8 cellular contexts compared by ENCODE assay signal in the genomic region with DNA sequence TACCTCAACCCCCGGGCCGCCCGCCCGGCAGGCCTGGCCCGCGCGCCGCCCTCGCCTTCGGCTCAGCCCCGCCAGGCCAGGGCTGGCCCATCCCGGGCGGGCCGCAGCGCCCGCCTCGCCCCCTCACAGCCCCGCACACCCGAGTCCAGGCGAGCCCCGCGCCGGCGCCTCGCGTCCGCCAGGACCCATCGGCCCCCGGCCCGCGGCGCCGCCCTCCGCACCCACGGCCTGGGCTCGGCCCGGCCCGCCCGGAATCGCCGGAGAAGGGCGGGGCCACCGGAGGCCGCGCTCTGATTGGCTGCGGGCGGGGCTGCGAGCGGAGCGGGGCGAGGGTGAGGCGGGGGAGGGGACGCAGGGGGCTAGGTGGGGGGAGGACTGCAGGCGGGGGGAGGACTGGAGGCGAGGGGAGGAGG. TPM values are rescaled to one million over a fixed set of nuclear protein-coding genes. Genes with fewer than 3 reads are reported as not detected.
A peak's percentile ranks its signal among the peaks of the same experiment; 100 is the strongest.
DNase-seq lines count a peak whose midpoint lies in the region; ATAC-seq and TF ChIP-seq lines count a peak whose summit lies in the region.

No MANE protein-coding gene starts in this region.

- H3F3A ChIP-seq in neural progenitor cell (ENCODE audit: low read depth): peaks cover 27% of the 10 kb centered on the region

- peak overlapping the region; percentile 92 for H3K4me2 ChIP-seq in neural progenitor cell

- peak; percentile 81 for ATAC-seq in GM21360 (IDR thresholded peaks at IDR 0.05; ENCODE audit: unreplicated experiment)

- TF ChIP-seq CTCF in Peyer's patch (IDR thresholded peaks at IDR 0.05): no peak
- no peak for TF ChIP-seq CTCF in foreskin fibroblast (IDR thresholded peaks at IDR 0.05; ENCODE audit: low read depth, low read length)
- TF ChIP-seq CTCF in neural progenitor cell (IDR thresholded peaks at IDR 0.05): no peak

- H3K9me3 ChIP-seq in Peyer's patch (no peaks in the 10 kb centered on the region), neural progenitor cell (ENCODE audit: low read depth) (no peaks in the 10 kb centered on the region), subcutaneous abdominal adipose tissue (ENCODE audit: control insufficient read depth in 5 of 5, low read length in 5 of 5) (no peaks in the 10 kb centered on the region)

- DNase-seq in DMS114 treated with DMSO at 0.1 percent for 48 hours (lab: John Stamatoyannopoulos, UW; ENCODE audit: unreplicated experiment) (peak; percentile 51), HPDE6-E6E7 (ENCODE audit: extremely low spot score) (peak; percentile 80), Peyer's patch (peak; percentile 79 to 91 (median 89)), foreskin fibroblast (peak; percentile 80 to 93), neural progenitor cell (ENCODE audit: low spot score) (peak; percentile 95)
- peak; percentile 93 for DNase-seq in activated effector memory CD4-positive, alpha-beta T cell treated with anti-CD3 and anti-CD28 coated beads, Interleukin-2, amount 50 U/mL, for 16 hours

- peaks cover 41% of the 10 kb centered on the region for H4K20me1 ChIP-seq in neural progenitor cell (ENCODE audit: low read depth)

- TF ChIP-seq POLR2A in Peyer's patch (IDR thresholded peaks at IDR 0.05): peak in 1 of 2 donors; percentile 91

- H3K27ac ChIP-seq in Peyer's patch (peak overlapping the region; percentile 80 to 99 (median 88)), neural progenitor cell (peak overlapping the region; percentile 90), subcutaneous abdominal adipose tissue (ENCODE audit: low read depth, low read length) (peak overlapping the region; percentile 71)

- no peaks in the 10 kb centered on the region for H3K9me3 Mint-ChIP-seq in neural progenitor cell

- H3K36me3 Mint-ChIP-seq in neural progenitor cell: peaks cover 6% of the 10 kb centered on the region

- peaks cover 34% of the 10 kb centered on the region for H3K4me1 Mint-ChIP-seq in neural progenitor cell

- H3K4me3 ChIP-seq in Peyer's patch (peak overlapping the region; percentile 87 to 99 (median 94)), foreskin fibroblast (ENCODE audit: low read depth in 1 of 2, low read length in 2 of 2) (peak overlapping the region; percentile 74 to 76), neural progenitor cell (peak overlapping the region; percentile 99), subcutaneous abdominal adipose tissue (ENCODE audit: low read depth in 1 of 5, low read length in 5 of 5) (peak overlapping the region; percentile 80 to 94 (median 84))

- H3K27me3 Mint-ChIP-seq in neural progenitor cell (ENCODE audit: insufficient read depth, low read depth): peaks cover 2% of the 10 kb centered on the region

- no peaks in the 10 kb centered on the region for H3K36me3 ChIP-seq in Peyer's patch
- no peaks in the 10 kb centered on the region for H3K36me3 ChIP-seq in neural progenitor cell
- H3K36me3 ChIP-seq in subcutaneous abdominal adipose tissue (ENCODE audit: control insufficient read depth in 5 of 5, insufficient read depth in 5 of 5, low read length in 5 of 5): no peaks in the 10 kb centered on the region

- H3K4me1 ChIP-seq in Peyer's patch (peaks cover 0 to 21% (median 0%) of the 10 kb centered on the region in 4 donors), neural progenitor cell (peaks cover 22% of the 10 kb centered on the region), subcutaneous abdominal adipose tissue (ENCODE audit: control insufficient read depth in 5 of 5, insufficient read depth in 5 of 5, low read length in 5 of 5) (peaks cover 0 to 34% (median 23%) of the 10 kb centered on the region in 5 donors)

- H3K27me3 ChIP-seq in Peyer's patch (no peaks in the 10 kb centered on the region), neural progenitor cell (no peaks in the 10 kb centered on the region), subcutaneous abdominal adipose tissue (ENCODE audit: control insufficient read depth in 5 of 5, insufficient read depth in 4 of 5, low read length in 5 of 5) (no peaks in the 10 kb centered on the region)

- peak overlapping the region; percentile 90 for H3K27ac Mint-ChIP-seq in neural progenitor cell

- H3K9ac ChIP-seq in neural progenitor cell (peak overlapping the region; percentile 23), subcutaneous abdominal adipose tissue (ENCODE audit: low read length in 5 of 5) (peak overlapping the region in 4 of 5 donors; percentile 73 to 82 (median 80))

- H3K4me3 Mint-ChIP-seq in neural progenitor cell: peak overlapping the region; percentile 94

- peak overlapping the region; percentile 83 for H2AFZ ChIP-seq in neural progenitor cell (replicated peaks)

- H3K79me2 ChIP-seq in neural progenitor cell (ENCODE audit: low read depth): peaks cover 45% of the 10 kb centered on the region

RNA-seq across cellular contexts. Expression of a gene that starts 0.3 kb away (rescaled TPM):
- total RNA-seq in Peyer's patch: 10 to 100 TPM; 21.6 to 38.2 (median 25.2) TPM
- total RNA-seq in neural progenitor cell (ENCODE audit: low replicate concordance): 62.5 and 92.9 TPM in 2 replicates

Comparison
In these comparisons a context has a peak if more than half of its experiments do, and no peak if none do; other contexts are left out.
1. Peak in every context shown above with its lines: DNase-seq, ATAC-seq, H3K4me3 ChIP-seq and H3K27ac ChIP-seq.